ENCODE assay signal across 2 cellular contexts in genomic region chr1:155246796-155247195, GRCh38.
TF ChIP-seq lines count a peak whose summit lies in the region.

No MANE protein-coding gene starts in this region.

TF ChIP-seq in WTC11, 78 proteins besides CTCF, POLR2A, EP300 and RAD21:
- TF ChIP-seq ZNF121 (CRISPR knock-in tag; IDR thresholded peaks at IDR 0.05), result peak; percentile 83

TF ChIP-seq in K562, 482 proteins besides CTCF, POLR2A, EP300 and RAD21:
- TF ChIP-seq ZNF121 (CRISPR knock-in tag; conservative IDR thresholded peaks at IDR 0.05), result peak; percentile 58
